ENCODE assay signal across 23 cellular contexts in genomic region chr6:43880236-43881120, GRCh38.
DNase-seq lines count a peak whose midpoint lies in the region; ATAC-seq, FAIRE-seq and TF ChIP-seq lines count a peak whose summit lies in the region.
"Had no signal": no experiment of that assay in that cellular context is flagged by ENCODE, and none has a peak within 500 bp of the region (broad histone marks: within the 10 kb centered on the region; RNA-seq: fewer than 3 reads in every experiment).

No MANE protein-coding gene starts in this region.

- no peak for FAIRE-seq in HepG2 (lab: Jason Lieb, UNC)
- FAIRE-seq: D721Med, GM12892, GM18507, H54 had no signal

- no peak for TF ChIP-seq RAD21 in HepG2 (CRISPR knock-in tag; IDR thresholded peaks at IDR 0.05)

- POLR2A ChIA-PET in HepG2 (lab: Yijun Ruan, JAX): no interaction called here

- H3K27ac ChIP-seq in HepG2 (ENCODE audit: extremely low read length, insufficient read depth, low read length) (no peak overlapping the region), right lobe of liver (no peak overlapping the region), breast epithelium (no peak overlapping the region)
- H3K27ac ChIP-seq: GM23248 had no signal

- 48% methylated on average over 6 of the region's 6 CpGs for WGBS in HepG2 (ENCODE audit: low lambda C conversion rate)
- 82% methylated on average over 6 of the region's 6 CpGs for WGBS in right lobe of liver (ENCODE audit: insufficient coverage, low coverage, low lambda C conversion rate, missing lambda C conversion rate)

- TF ChIP-seq CTCF in HepG2 (CRISPR knock-in tag; IDR thresholded peaks at IDR 0.05): no peak
- TF ChIP-seq CTCF in right lobe of liver (IDR thresholded peaks at IDR 0.05): no peak
- no peak for TF ChIP-seq CTCF in brain (conservative IDR thresholded peaks at IDR 0.05)
- TF ChIP-seq CTCF in breast epithelium (IDR thresholded peaks at IDR 0.05): no peak

- BruUV-seq in HepG2 (replicated peaks; lab: Mats Ljungman, UMichigan): no TSS peak

- no peak overlapping the region for H3K9ac ChIP-seq in HepG2 (ENCODE audit: insufficient read depth, low read depth, low read length)
- H3K9ac ChIP-seq: GM23248 had no signal

- H3K4me2 ChIP-seq in HepG2 (ENCODE audit: low read depth, low read length): no peak overlapping the region

- no peak overlapping the region for H2AFZ ChIP-seq in HepG2 (ENCODE audit: low read length)
- H2AFZ ChIP-seq: GM23248 had no signal

- H3K27me3 ChIP-seq in HepG2 (ENCODE audit: control insufficient read depth in 1 of 2, insufficient read depth in 2 of 2, low read length in 2 of 2) (peaks cover 14 to 40% of the 10 kb centered on the region in 2 experiments; a peak in 4 of 5 replicates), right lobe of liver (no peaks in the 10 kb centered on the region), breast epithelium (no peaks in the 10 kb centered on the region)
- H3K27me3 ChIP-seq: BLaER1 treated with 17β-estradiol and CSF1 and Interleukin-3, amounts not matched to agents 10 nM and 100 nM had no signal

- no peak for TF ChIP-seq POLR2A in HepG2 (IDR thresholded peaks at IDR 0.05; ENCODE audit: insufficient read depth in 1 of 2, low read depth in 2 of 2, low read length in 2 of 2)
- TF ChIP-seq POLR2A in right lobe of liver (IDR thresholded peaks at IDR 0.05): no peak
- no peak for TF ChIP-seq POLR2A in breast epithelium (IDR thresholded peaks at IDR 0.05)

- no peaks in the 10 kb centered on the region for H3K79me2 ChIP-seq in HepG2 (ENCODE audit: insufficient read depth, low read length)

- in situ Hi-C loops in HepG2 (cut with HindIII; ENCODE audit: extremely low pct_ligation_motif_present, low pct_unique_long_range_greater_than_20kb): no loop called here

- no peak for DNase-seq in HepG2 (ENCODE audit: low spot score)
- no peak for DNase-seq in right lobe of liver
- DNase-seq in left kidney (ENCODE audit: low read depth, low spot score): peak; percentile 94
- DNase-seq in T-helper 2 cell treated with Interferon-gamma antibody and Interleukin-4, amounts not matched to agents 5 μg/mL and 100 μg/mL, for 36 hours (ENCODE audit: low spot score): no peak
- no peak for DNase-seq in breast epithelium (ENCODE audit: low spot score in 2 of 2)
- DNase-seq: 8988T; CD4-positive, CD25-positive, alpha-beta regulatory T cell; COR-L47; DMS79; GDM1; GM23248; HCEC 1CT; IMR-90; KBM-7 had no signal

- peaks cover 0 to 11% (median 0%) of the 10 kb centered on the region in 5 experiments for H3K9me3 Mint-ChIP-seq in brain
- H3K9me3 Mint-ChIP-seq in T-helper 2 cell treated with Interferon-gamma antibody and Interleukin-4, amounts not matched to agents 5 μg/mL and 100 μg/mL, for 36 hours: no peaks in the 10 kb centered on the region
- H3K9me3 Mint-ChIP-seq: CD4-positive, CD25-positive, alpha-beta regulatory T cell; CD8-positive, alpha-beta memory T cell had no signal

- H3K4me1 Mint-ChIP-seq in brain: peaks cover 56% of the 10 kb centered on the region
- no peaks in the 10 kb centered on the region for H3K4me1 Mint-ChIP-seq in T-helper 2 cell treated with Interferon-gamma antibody and Interleukin-4, amounts not matched to agents 5 μg/mL and 100 μg/mL, for 36 hours (ENCODE audit: low read depth)
- H3K4me1 Mint-ChIP-seq: CD4-positive, CD25-positive, alpha-beta regulatory T cell; CD8-positive, alpha-beta memory T cell had no signal

- no peaks in the 10 kb centered on the region for H3K36me3 Mint-ChIP-seq in brain
- H3K36me3 Mint-ChIP-seq in T-helper 2 cell treated with Interferon-gamma antibody and Interleukin-4, amounts not matched to agents 5 μg/mL and 100 μg/mL, for 36 hours (ENCODE audit: low read depth): no peaks in the 10 kb centered on the region
- H3K36me3 Mint-ChIP-seq: CD4-positive, CD25-positive, alpha-beta regulatory T cell; CD8-positive, alpha-beta memory T cell had no signal

- ATAC-seq in HepG2 (no peak), right lobe of liver (no peak), HG03432 (IDR thresholded peaks at IDR 0.05; ENCODE audit: unreplicated experiment) (no peak), HG02610 (IDR thresholded peaks at IDR 0.05; ENCODE audit: unreplicated experiment) (no peak)

- intact Hi-C loops in HepG2 (cut with micrococcal nuclease; ENCODE audit: unreplicated experiment) (loop anchor here (5.0 kb wide), 1 partner anchor 688 kb away; no protein-coding TSS in a partner anchor), right lobe of liver (cut with DNase I) (no loop called here), breast epithelium (cut with DNase I; ENCODE audit: low total_unique reads) (no loop called here)

- H3K4me1 ChIP-seq in HepG2 (ENCODE audit: insufficient read depth, low read length): peaks cover 43% of the 10 kb centered on the region
- H3K4me1 ChIP-seq in right lobe of liver: no peaks in the 10 kb centered on the region
- H3K4me1 ChIP-seq in breast epithelium: no peaks in the 10 kb centered on the region

- CTCF ChIA-PET in HepG2 (lab: Yijun Ruan, JAX; ENCODE audit: low intra/inter-chr PET ratio, low total read pairs): no interaction called here

- H3K36me3 ChIP-seq in HepG2 (replicated peaks in 1 of 2; ENCODE audit: control insufficient read depth in 1 of 2, insufficient read depth in 2 of 2, low read length in 2 of 2) (no peaks in the 10 kb centered on the region), right lobe of liver (no peaks in the 10 kb centered on the region), breast epithelium (no peaks in the 10 kb centered on the region)
- H3K36me3 ChIP-seq: BLaER1 treated with 17β-estradiol and CSF1 and Interleukin-3, amounts not matched to agents 10 nM and 100 nM had no signal

- TF ChIP-seq EP300 in HepG2 (IDR thresholded peaks at IDR 0.05; ENCODE audit: low read depth in 2 of 2, low read length in 2 of 2): no peak
- TF ChIP-seq EP300 in HepG2 (CRISPR knock-in tag; IDR thresholded peaks at IDR 0.05; ENCODE audit: borderline replicate concordance): no peak

- no peaks in the 10 kb centered on the region for H3K9me3 ChIP-seq in HepG2 (ENCODE audit: low read length)
- no peaks in the 10 kb centered on the region for H3K9me3 ChIP-seq in right lobe of liver
- no peaks in the 10 kb centered on the region for H3K9me3 ChIP-seq in breast epithelium
- H3K9me3 ChIP-seq: BLaER1 treated with 17β-estradiol and CSF1 and Interleukin-3, amounts not matched to agents 10 nM and 100 nM had no signal

- H3K27me3 Mint-ChIP-seq in brain: no peaks in the 10 kb centered on the region
- H3K27me3 Mint-ChIP-seq in T-helper 2 cell treated with Interferon-gamma antibody and Interleukin-4, amounts not matched to agents 5 μg/mL and 100 μg/mL, for 36 hours (ENCODE audit: low read depth): no peaks in the 10 kb centered on the region
- H3K27me3 Mint-ChIP-seq: CD4-positive, CD25-positive, alpha-beta regulatory T cell; CD8-positive, alpha-beta memory T cell had no signal

- H4K20me1 ChIP-seq in HepG2 (ENCODE audit: insufficient read depth, low read length): no peaks in the 10 kb centered on the region

- peak overlapping the region in 3 of 5 experiments; percentile 16 to 20 (median 19) for H3K27ac Mint-ChIP-seq in brain
- H3K27ac Mint-ChIP-seq in T-helper 2 cell treated with Interferon-gamma antibody and Interleukin-4, amounts not matched to agents 5 μg/mL and 100 μg/mL, for 36 hours: no peak overlapping the region
- H3K27ac Mint-ChIP-seq: CD4-positive, CD25-positive, alpha-beta regulatory T cell; CD8-positive, alpha-beta memory T cell had no signal

- H3K4me3 ChIP-seq in HepG2 (replicated peaks in 1 of 3; ENCODE audit: insufficient read depth in 1 of 3, low read depth in 2 of 3, low read length in 3 of 3): no peak overlapping the region
- no peak overlapping the region for H3K4me3 ChIP-seq in right lobe of liver
- no peak overlapping the region for H3K4me3 ChIP-seq in breast epithelium
- H3K4me3 ChIP-seq: BLaER1 treated with 17β-estradiol and CSF1 and Interleukin-3, amounts not matched to agents 10 nM and 100 nM; GM23248 had no signal

- no peak overlapping the region for H3K4me3 Mint-ChIP-seq in brain
- H3K4me3 Mint-ChIP-seq in T-helper 2 cell treated with Interferon-gamma antibody and Interleukin-4, amounts not matched to agents 5 μg/mL and 100 μg/mL, for 36 hours: no peak overlapping the region
- H3K4me3 Mint-ChIP-seq: CD4-positive, CD25-positive, alpha-beta regulatory T cell; CD8-positive, alpha-beta memory T cell had no signal

TF ChIP-seq in HepG2, 621 proteins besides CTCF, POLR2A, EP300 and RAD21:
- TF ChIP-seq MNT (IDR thresholded peaks at IDR 0.05) (peak; percentile 78), ZNF770 (CRISPR knock-in tag; IDR thresholded peaks at IDR 0.05) (no peak), ZNF629 (CRISPR knock-in tag; conservative IDR thresholded peaks at IDR 0.05) (peak; percentile 33; the same call in 1 of the 2 replicates), CENPBD1 (CRISPR knock-in tag; IDR thresholded peaks at IDR 0.05; ENCODE audit: borderline replicate concordance, low read depth) (no peak)
